1 cellular context compared by ENCODE assay signal in genomic region chr22:38110008-38110862, GRCh38.
TF ChIP-seq lines count a peak whose summit lies in the region.

BAIAP2L2 (minus strand) TSS chr22:38110684; CDS start chr22:38110525, 159 bp downstream.

TF ChIP-seq in HepG2, 621 proteins besides CTCF, POLR2A, EP300 and RAD21 (continued from another document and continues in another):
- TF ChIP-seq AHDC1 (CRISPR knock-in tag; IDR thresholded peaks at IDR 0.05; ENCODE audit: borderline replicate concordance): no peak
- TF ChIP-seq HINFP (CRISPR knock-in tag; IDR thresholded peaks at IDR 0.05; ENCODE audit: low read depth): no peak
- no peak for TF ChIP-seq ZNF235 (CRISPR knock-in tag; IDR thresholded peaks at IDR 0.05; ENCODE audit: borderline replicate concordance)
- TF ChIP-seq ZBTB37 (CRISPR knock-in tag; IDR thresholded peaks at IDR 0.05): no peak
- no peak for TF ChIP-seq ZXDC (CRISPR knock-in tag; IDR thresholded peaks at IDR 0.05)
- TF ChIP-seq BHLHE40 (IDR thresholded peaks at IDR 0.05; ENCODE audit: low read length): no peak
- TF ChIP-seq ATF4 (CRISPR knock-in tag; IDR thresholded peaks at IDR 0.05): no peak
- no peak for TF ChIP-seq ZFP41 (CRISPR knock-in tag; IDR thresholded peaks at IDR 0.05; ENCODE audit: borderline replicate concordance)
- peak; percentile 93 for TF ChIP-seq ZNF687 (CRISPR knock-in tag; IDR thresholded peaks at IDR 0.05)
- TF ChIP-seq MATR3 (CRISPR knock-in tag; IDR thresholded peaks at IDR 0.05): no peak
- no peak; the same call in 1 of the 2 replicates for TF ChIP-seq DR1 (CRISPR knock-in tag; IDR thresholded peaks at IDR 0.05)
- peak; percentile 35; the same call in 1 of the 2 replicates for TF ChIP-seq ERF (CRISPR knock-in tag; IDR thresholded peaks at IDR 0.05)
- TF ChIP-seq ZNF564 (CRISPR knock-in tag; IDR thresholded peaks at IDR 0.05): no peak
- TF ChIP-seq ZNF572 (CRISPR knock-in tag; IDR thresholded peaks at IDR 0.05): 0 out of 2 replicates have a peak, but pooled peaks have one; percentile 61
- no peak for TF ChIP-seq PATZ1 (CRISPR knock-in tag; IDR thresholded peaks at IDR 0.05)
- no peak for TF ChIP-seq ZNF670 (CRISPR knock-in tag; IDR thresholded peaks at IDR 0.05; ENCODE audit: borderline replicate concordance)
- no peak for TF ChIP-seq GTF3A (CRISPR knock-in tag; conservative IDR thresholded peaks at IDR 0.05)
- TF ChIP-seq ZNF672 (CRISPR knock-in tag; IDR thresholded peaks at IDR 0.05): no peak
- TF ChIP-seq RAD51 (IDR thresholded peaks at IDR 0.05; ENCODE audit: borderline replicate concordance): no peak
- no peak for TF ChIP-seq TIGD3 (CRISPR knock-in tag; IDR thresholded peaks at IDR 0.05; ENCODE audit: borderline replicate concordance)
- TF ChIP-seq ZNF256 (CRISPR knock-in tag; conservative IDR thresholded peaks at IDR 0.05): no peak
- no peak; the same call in 1 of the 2 replicates for TF ChIP-seq KAT7 (CRISPR knock-in tag; IDR thresholded peaks at IDR 0.05; ENCODE audit: borderline replicate concordance)
- TF ChIP-seq TMF1 (CRISPR knock-in tag; IDR thresholded peaks at IDR 0.05; ENCODE audit: low read depth): no peak; the same call in 1 of the 2 replicates
- TF ChIP-seq ZNF468 (CRISPR knock-in tag; IDR thresholded peaks at IDR 0.05): no peak
- TF ChIP-seq ZGPAT (CRISPR knock-in tag; IDR thresholded peaks at IDR 0.05): peak; percentile 61
- TF ChIP-seq SNAPC5 (CRISPR knock-in tag; IDR thresholded peaks at IDR 0.05; ENCODE audit: borderline replicate concordance): no peak
- no peak for TF ChIP-seq PBX2 (CRISPR knock-in tag; IDR thresholded peaks at IDR 0.05)
- no peak for TF ChIP-seq HNRNPH1 (optimal IDR thresholded peaks at IDR 0.05; ENCODE audit: low read depth, low read length)
- no peak for TF ChIP-seq SMYD3 (CRISPR knock-in tag; IDR thresholded peaks at IDR 0.05)
- TF ChIP-seq SRSF4 (IDR thresholded peaks at IDR 0.05; ENCODE audit: low read depth, low read length, poor library complexity, severe bottlenecking): no peak
- TF ChIP-seq HCFC1 (IDR thresholded peaks at IDR 0.05; ENCODE audit: low read depth, low read length): no peak
- peak; percentile 41; the same call in 1 of the 2 replicates for TF ChIP-seq RBFOX2 (IDR thresholded peaks at IDR 0.05; ENCODE audit: low read depth, low read length)
- no peak for TF ChIP-seq TAF15 (IDR thresholded peaks at IDR 0.05; ENCODE audit: low read depth, low read length, poor library complexity, severe bottlenecking)
- TF ChIP-seq ZNF180 (CRISPR knock-in tag; IDR thresholded peaks at IDR 0.05; ENCODE audit: borderline replicate concordance, low read depth): no peak
